15 cellular contexts compared by ENCODE assay signal in the genomic region with DNA sequence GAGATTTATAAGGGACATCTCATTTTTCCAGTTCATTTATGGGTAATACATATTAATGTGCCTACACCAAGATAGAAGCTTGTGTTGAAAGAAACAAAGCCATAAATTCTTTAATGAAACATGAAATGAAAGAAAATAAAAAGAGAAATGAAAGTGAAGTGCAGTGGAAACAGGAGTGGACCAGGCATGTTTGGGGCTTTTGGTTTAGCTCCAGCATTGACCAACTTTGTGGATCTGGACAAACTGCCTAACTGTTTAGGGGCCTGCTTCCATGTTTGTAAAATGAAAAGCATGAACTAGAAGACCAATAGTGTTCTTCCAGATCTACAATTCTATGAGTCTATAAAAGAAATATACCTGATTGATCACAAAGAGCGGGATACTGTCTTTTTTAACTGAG.
"Had no signal": no experiment of that assay in that cellular context is flagged by ENCODE, and none has a peak within 500 bp of the region (broad histone marks: within the 10 kb centered on the region; RNA-seq: fewer than 3 reads in every experiment).

No MANE protein-coding gene starts in this region.

- DNase-seq: activated CD4-positive, alpha-beta T cell treated with anti-CD3 and anti-CD28 coated beads, Interleukin-2, amount 10 ng/mL, durations not matched to agents 7 days and 5 days; activated CD4-positive, CD25-positive, alpha-beta regulatory T cell treated with anti-CD3 and anti-CD28 coated beads, Interleukin-2, amount 50 U/mL, for 72 hours; activated effector memory CD4-positive, alpha-beta T cell treated with Interleukin-2 at 50 U/mL for 16 hours; activated T-cell treated with anti-CD3 and anti-CD28 coated beads, Interleukin-2, amount 50 U/mL, for 1 hour; amniotic stem cell; heart left ventricle; left ventricle myocardium superior; mammary epithelial cell; nucleus accumbens; right cardiac atrium; stimulated activated CD4-positive, alpha-beta T cell treated with anti-CD3 and anti-CD28 coated beads, Interleukin-4, amount 100 ng/mL, for 4 hours; tibial artery had no signal

- H3K4me1 Mint-ChIP-seq: central memory CD8-positive, alpha-beta T cell had no signal

- ATAC-seq: activated naive CD4-positive, alpha-beta T cell treated with anti-CD3 and anti-CD28 coated beads, Interleukin-2, amount 50 U/mL, for 72 hours; heart left ventricle; left ventricle myocardium superior; right cardiac atrium had no signal

- H3K9me3 Mint-ChIP-seq: central memory CD8-positive, alpha-beta T cell had no signal

- H3K27ac Mint-ChIP-seq: activated CD4-positive, alpha-beta T cell treated with anti-CD3 and anti-CD28 coated beads, Interleukin-2, amount 10 ng/mL, durations not matched to agents 7 days and 5 days; activated naive CD4-positive, alpha-beta T cell treated with anti-CD3 and anti-CD28 coated beads, Interleukin-2, amount 50 U/mL, for 72 hours; stimulated activated naive CD8-positive, alpha-beta T cell treated with anti-CD3 and anti-CD28 coated beads, Interleukin-15, Interleukin-2, amounts not matched to agents 100 ng/mL and 50 ng/mL, for 24 hours had no signal

- H3K4me3 Mint-ChIP-seq: activated CD4-positive, alpha-beta T cell treated with anti-CD3 and anti-CD28 coated beads, Interleukin-2, amount 10 ng/mL, durations not matched to agents 7 days and 5 days; central memory CD8-positive, alpha-beta T cell; stimulated activated naive CD8-positive, alpha-beta T cell treated with anti-CD3 and anti-CD28 coated beads, Interleukin-15, Interleukin-2, amounts not matched to agents 100 ng/mL and 50 ng/mL, for 24 hours had no signal

- H3K27me3 Mint-ChIP-seq: activated CD4-positive, alpha-beta T cell treated with anti-CD3 and anti-CD28 coated beads, Interleukin-2, amount 10 ng/mL, durations not matched to agents 7 days and 5 days; central memory CD8-positive, alpha-beta T cell; stimulated activated naive CD8-positive, alpha-beta T cell treated with anti-CD3 and anti-CD28 coated beads, Interleukin-15, Interleukin-2, amounts not matched to agents 100 ng/mL and 50 ng/mL, for 24 hours had no signal
